8 cellular contexts compared by ENCODE assay signal in the genomic region with DNA sequence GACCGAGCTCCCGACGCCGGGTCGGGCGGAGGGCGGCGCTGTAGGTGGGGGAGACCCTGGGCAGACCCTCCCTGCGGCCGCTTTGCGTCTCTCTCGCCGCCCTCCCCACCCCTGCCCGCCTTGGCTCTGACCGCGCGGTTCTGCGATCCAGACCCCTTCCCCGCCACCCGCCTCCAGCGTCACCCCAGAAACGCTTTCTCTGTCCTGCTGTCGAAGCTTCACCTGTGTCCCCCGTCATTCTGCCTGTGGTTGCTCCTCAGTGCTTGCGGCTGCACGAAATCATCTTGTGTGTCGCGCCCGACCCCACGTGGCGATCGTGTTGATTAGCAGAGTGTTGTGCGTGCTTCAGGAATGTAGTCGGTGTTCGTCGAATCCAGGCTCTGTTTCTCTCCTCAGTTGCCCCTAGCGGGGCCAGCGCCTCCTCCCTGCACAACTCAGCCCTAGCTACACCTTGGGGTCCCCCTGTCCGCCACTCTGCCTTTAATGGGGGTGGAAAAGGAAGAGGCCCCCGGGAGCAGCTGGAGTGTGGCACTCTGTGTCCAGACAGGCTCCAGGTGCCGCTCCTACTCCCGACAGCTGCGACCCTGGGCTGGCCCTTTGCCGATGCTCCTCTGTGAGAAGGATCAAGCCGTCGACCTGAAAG. TPM values are rescaled to one million over a fixed set of nuclear protein-coding genes. Genes with fewer than 3 reads are reported as not detected.
DNase-seq lines count a peak whose midpoint lies in the region; ATAC-seq, FAIRE-seq and TF ChIP-seq lines count a peak whose summit lies in the region.

No MANE protein-coding gene starts in this region.

- H4K8ac ChIP-seq in H1 (ENCODE audit: extremely low read depth, insufficient read depth, low read length) = peak overlapping the region; percentile 32; the same call in 1 of the 2 replicates

- H3K14ac ChIP-seq in H1 (ENCODE audit: insufficient read length) = no peak overlapping the region

- H3K27me3 ChIP-seq in DND-41 (ENCODE audit: insufficient read depth, low read length, poor library complexity) (no peaks in the 10 kb centered on the region), H1 (replicated peaks in 1 of 4; ENCODE audit: control insufficient read depth in 3 of 4, extremely low read depth in 1 of 4, insufficient read depth in 3 of 4, low read length in 3 of 4) (no peaks in the 10 kb centered on the region)

- peak overlapping the region; percentile 85 for H3K27ac Mint-ChIP-seq in activated CD8-positive, alpha-beta memory T cell treated with anti-CD3 and anti-CD28 coated beads, Interleukin-2, amount 10 ng/mL, durations not matched to agents 7 days and 5 days
- peak overlapping the region; percentile 92 for H3K27ac Mint-ChIP-seq in mesothelial cell of epicardium

- H2BK5ac ChIP-seq in H1 (ENCODE audit: low read depth, low read length) = 0 out of 2 replicates have a peak overlapping the region, but pooled peaks have one; percentile 28

- H3K4me3 Mint-ChIP-seq in activated CD8-positive, alpha-beta memory T cell treated with anti-CD3 and anti-CD28 coated beads, Interleukin-2, amount 10 ng/mL, durations not matched to agents 7 days and 5 days = peak overlapping the region; percentile 82
- peak overlapping the region; percentile 91 for H3K4me3 Mint-ChIP-seq in mesothelial cell of epicardium

- H3K9ac ChIP-seq in DND-41 (ENCODE audit: low read depth, low read length) = peak overlapping the region; percentile 85
- H3K9ac ChIP-seq in H1 (replicated peaks in 1 of 4; ENCODE audit: extremely low read depth in 1 of 4, low read depth in 3 of 4, low read length in 3 of 4) = peak overlapping the region in 3 of 4 experiments; percentile 53 to 80 (median 54); a peak in 5 of 7 replicates

- FAIRE-seq in H1 (lab: Jason Lieb, UNC) = no peak

- no peak overlapping the region for H2BK20ac ChIP-seq in H1 (ENCODE audit: low read length)

- H4K20me1 ChIP-seq in DND-41 (ENCODE audit: insufficient read depth, low read length) (peaks cover 47% of the 10 kb centered on the region), H1 (replicated peaks in 1 of 2; ENCODE audit: control insufficient read depth in 1 of 2, insufficient read depth in 2 of 2, low read length in 2 of 2) (peaks cover 13 to 18% of the 10 kb centered on the region in 2 experiments)

- ATAC-seq in DND-41 (ENCODE audit: insufficient read depth, low read depth) = peak; percentile 36
- ATAC-seq in HG02759 (IDR thresholded peaks at IDR 0.05; ENCODE audit: unreplicated experiment) = peak; percentile 2
- peak; percentile 5 for ATAC-seq in activated CD8-positive, alpha-beta memory T cell treated with anti-CD3 and anti-CD28 coated beads, Interleukin-2, amount 10 ng/mL, durations not matched to agents 7 days and 5 days
- no peak for ATAC-seq in HG03571 (IDR thresholded peaks at IDR 0.05; ENCODE audit: unreplicated experiment)

- no peak overlapping the region for H4K91ac ChIP-seq in H1 (replicated peaks; ENCODE audit: insufficient read length, low read length)

- DNase-seq in DND-41 (peak; percentile 76), NCI-H748 (lab: John Stamatoyannopoulos, UW; ENCODE audit: unreplicated experiment) (peak; percentile 76), H1 (ENCODE audit: low read depth in 1 of 2, low spot score in 2 of 2) (no peak), mesothelial cell of epicardium (ENCODE audit: low spot score in 2 of 2, unreplicated experiment in 2 of 2) (peak in 1 of 2 experiments; percentile 72)
- peak; percentile 87 for DNase-seq in activated CD8-positive, alpha-beta memory T cell treated with anti-CD3 and anti-CD28 coated beads, Interleukin-2, amount 10 ng/mL, durations not matched to agents 7 days and 5 days
- DNase-seq in stimulated activated CD8-positive, alpha-beta memory T cell treated with anti-CD3 and anti-CD28 coated beads, Interleukin-15, amount 100 ng/mL, for 48 hours (ENCODE audit: low read depth in 2 of 2) = peak; percentile 56 to 58

- CTCF ChIA-PET in activated CD8-positive, alpha-beta memory T cell treated with anti-CD3 and anti-CD28 coated beads, Interleukin-2, amount 10 ng/mL, durations not matched to agents 7 days and 5 days (lab: Charles Lee) = interaction anchor here (0.8 to 6.5 kb wide), 12 partner anchors 11 to 273 kb away, joined by 3 to 95 read pairs (median 25); partner anchors contain the start of genes RNH1 and SIGIRR
- CTCF ChIA-PET in H1 (lab: Charles Lee; ENCODE audit: partially characterized antibody) = interaction anchor here (0.9 to 5.4 kb wide), 9 partner anchors 10 to 92 kb away, joined by 3 to 32 read pairs (median 5); partner anchors contain the start of gene SIGIRR

- peaks cover 13% of the 10 kb centered on the region; the same call in 1 of the 2 replicates for H3K79me1 ChIP-seq in H1 (ENCODE audit: low read depth, low read length)

- no peak overlapping the region for H2BK15ac ChIP-seq in H1 (ENCODE audit: low read length)

- H3K4me1 Mint-ChIP-seq in activated CD8-positive, alpha-beta memory T cell treated with anti-CD3 and anti-CD28 coated beads, Interleukin-2, amount 10 ng/mL, durations not matched to agents 7 days and 5 days = peaks cover 39% of the 10 kb centered on the region
- H3K4me1 Mint-ChIP-seq in mesothelial cell of epicardium = peaks cover 27% of the 10 kb centered on the region

- H3K27me3 Mint-ChIP-seq in activated CD8-positive, alpha-beta memory T cell treated with anti-CD3 and anti-CD28 coated beads, Interleukin-2, amount 10 ng/mL, durations not matched to agents 7 days and 5 days = no peaks in the 10 kb centered on the region
- no peaks in the 10 kb centered on the region for H3K27me3 Mint-ChIP-seq in mesothelial cell of epicardium (ENCODE audit: low read depth)

- no peak overlapping the region for H2AK5ac ChIP-seq in H1 (ENCODE audit: low read depth, low read length)

- 17% methylated on average over 36 of the region's 46 CpGs; no CpG with 5 or more reads in 1 of the 2 experiments for WGBS in H1 (ENCODE audit: extremely low coverage in 1 of 2, insufficient coverage in 1 of 2, insufficient read length in 1 of 2, insufficient replicate concordance in 2 of 2, low coverage in 1 of 2, low lambda C conversion rate in 2 of 2, missing lambda C conversion rate in 1 of 2), 2 experiments

- H3K4ac ChIP-seq in H1 (replicated peaks; ENCODE audit: insufficient read length, low read depth, low read length) = peak overlapping the region; percentile 69

- H3K27ac ChIP-seq in DND-41 (ENCODE audit: low read length) (peak overlapping the region; percentile 69; the same call in 1 of the 2 replicates), H1 (ENCODE audit: low read depth, low read length) (no peak overlapping the region)

- H3K4me1 ChIP-seq in DND-41 (ENCODE audit: insufficient read depth, low read length) (peaks cover 54% of the 10 kb centered on the region), H1 (replicated peaks in 1 of 4; ENCODE audit: control insufficient read depth in 3 of 4, insufficient read depth in 4 of 4, low read length in 3 of 4) (peaks cover 0 to 12% (median 10%) of the 10 kb centered on the region in 4 experiments; a peak in 6 of 7 replicates)

- TF ChIP-seq POLR2A in H1 (IDR thresholded peaks at IDR 0.05; ENCODE audit: control extremely low read depth in 1 of 2, low read depth in 2 of 2, low read length in 2 of 2) = no peak

- H3K79me2 ChIP-seq in DND-41 (ENCODE audit: insufficient read depth, low read length) = peaks cover 73% of the 10 kb centered on the region
- H3K79me2 ChIP-seq in H1 (ENCODE audit: control insufficient read depth in 1 of 2, insufficient read depth in 2 of 2, low read length in 2 of 2) = peaks cover 11 to 48% of the 10 kb centered on the region in 2 experiments; a peak in 3 of 4 replicates

- H3K18ac ChIP-seq in H1 (ENCODE audit: extremely low read depth, low read length) = no peak overlapping the region; the same call in 1 of the 2 replicates

- H2BK12ac ChIP-seq in H1 (ENCODE audit: low read depth, low read length) = no peak overlapping the region

- H3K9me3 Mint-ChIP-seq in activated CD8-positive, alpha-beta memory T cell treated with anti-CD3 and anti-CD28 coated beads, Interleukin-2, amount 10 ng/mL, durations not matched to agents 7 days and 5 days (ENCODE audit: low read depth) = no peaks in the 10 kb centered on the region
- no peaks in the 10 kb centered on the region for H3K9me3 Mint-ChIP-seq in mesothelial cell of epicardium

- no peak overlapping the region for H3K56ac ChIP-seq in H1 (replicated peaks; ENCODE audit: insufficient read length, low read depth, low read length)

- peaks cover 9% of the 10 kb centered on the region for H3K36me3 Mint-ChIP-seq in activated CD8-positive, alpha-beta memory T cell treated with anti-CD3 and anti-CD28 coated beads, Interleukin-2, amount 10 ng/mL, durations not matched to agents 7 days and 5 days
- peaks cover 3% of the 10 kb centered on the region for H3K36me3 Mint-ChIP-seq in mesothelial cell of epicardium

- no peak overlapping the region for H4K5ac ChIP-seq in H1 (ENCODE audit: insufficient read length, low read depth, low read length)

- H3K9me3 ChIP-seq in DND-41 (ENCODE audit: insufficient read depth, low read length, severe bottlenecking) = no peaks in the 10 kb centered on the region
- H3K9me3 ChIP-seq in H1 (ENCODE audit: insufficient read depth in 2 of 2, low read depth in 1 of 2, low read length in 1 of 2) = no peaks in the 10 kb centered on the region

- no peak overlapping the region for H2BK120ac ChIP-seq in H1 (replicated peaks; ENCODE audit: low read depth, low read length)

- peaks cover 2% of the 10 kb centered on the region; the same call in 1 of the 2 replicates for H3K23me2 ChIP-seq in H1 (ENCODE audit: low read depth, low read length)

- TF ChIP-seq CTCF in DND-41 (IDR thresholded peaks at IDR 0.05; ENCODE audit: borderline replicate concordance, extremely low read depth, low read length, poor library complexity, severe bottlenecking) = peak; percentile 75
- peak in 2 of 3 experiments; percentile 20 to 37; a peak in 2 of 4 replicates for TF ChIP-seq CTCF in H1 (IDR thresholded peaks at IDR 0.05; ENCODE audit: control extremely low read depth in 1 of 3, insufficient read depth in 1 of 3, low read depth in 1 of 3, low read length in 3 of 3)
- TF ChIP-seq CTCF in mesothelial cell of epicardium (IDR thresholded peaks at IDR 0.05; ENCODE audit: unreplicated experiment) = no peak

- H3K36me3 ChIP-seq in DND-41 (ENCODE audit: insufficient read depth, low read length) (peaks cover 41% of the 10 kb centered on the region), H1 (ENCODE audit: control insufficient read depth in 2 of 4, insufficient read depth in 4 of 4, low read length in 3 of 4) (peaks cover 2 to 11% (median 3%) of the 10 kb centered on the region in 4 experiments; a peak in 3 of 8 replicates)

- H3K4me3 ChIP-seq in DND-41 (ENCODE audit: low read depth in 1 of 2, low read length in 2 of 2) (peak overlapping the region; percentile 72 to 80; a peak in 3 of 4 replicates), H1 (ENCODE audit: extremely low read depth in 1 of 4, insufficient read depth in 2 of 4, low read depth in 3 of 4, low read length in 4 of 4) (peak overlapping the region; percentile 65 to 77 (median 72))

- TF ChIP-seq RAD21 in H1 (IDR thresholded peaks at IDR 0.05 in 1 of 2, conservative IDR thresholded peaks at IDR 0.05 in 1 of 2; ENCODE audit: low read depth in 2 of 2, low read length in 2 of 2) = peak; percentile 31 to 51; a peak in 3 of 4 replicates

- H2AFZ ChIP-seq in DND-41 (ENCODE audit: low read depth, low read length) = peak overlapping the region; percentile 90
- no peak overlapping the region for H2AFZ ChIP-seq in H1 (ENCODE audit: low read length)

- POLR2A ChIA-PET in H1 (lab: Charles Lee; ENCODE audit: partially characterized antibody) = interaction anchor here (0.7 to 5.2 kb wide), 14 partner anchors 10 to 312 kb away, joined by 3 to 33 read pairs (median 6); partner anchors contain the start of genes ANO9 and SIGIRR

- H3K4me2 ChIP-seq in DND-41 (ENCODE audit: insufficient read depth, low read length) = peak overlapping the region; percentile 91
- H3K4me2 ChIP-seq in H1 (ENCODE audit: insufficient read depth in 1 of 2, low read depth in 2 of 2, low read length in 2 of 2) = peak overlapping the region; percentile 46 to 96

- H3K23ac ChIP-seq in H1 (ENCODE audit: insufficient read length) = no peak overlapping the region

- no peak for TF ChIP-seq EP300 in H1 (IDR thresholded peaks at IDR 0.05; ENCODE audit: borderline replicate concordance in 1 of 2, low read depth in 2 of 2, low read length in 2 of 2)

RNA-seq across cellular contexts. Expression of gene PTDSS2, which starts 0.9 kb away (rescaled TPM):
- total RNA-seq in activated CD8-positive, alpha-beta memory T cell treated with anti-CD3 and anti-CD28 coated beads, Interleukin-2, amount 10 ng/mL, durations not matched to agents 7 days and 5 days = 10 to 100 TPM; 26.6 to 31.2 TPM
- 48.7 and 52.4 TPM in 2 replicates for total RNA-seq in H1 (2021; fragmentation: NEBNext Ultra II Directional; extraction: Animal tissue kit (Norgen Biotek cat#: 25700))
- polyA plus RNA-seq in H1 (2011; rRNA removed) = 68.2 and 108 TPM in 2 replicates
- 69.7 TPM for polyA plus RNA-seq in H1 (2011; cell fraction: cytosol; rRNA removed)
- 197 TPM for polyA plus RNA-seq in H1 (2011; cell fraction: nucleus; rRNA removed)
- polyA plus RNA-seq in H1 (2012, experiment 1 of 2) = 33.3 to 60.1 TPM (median 54.3 TPM) in 4 replicates
- 51.9 TPM for polyA plus RNA-seq in H1 (2012, experiment 2 of 2)
- 42.4 TPM for polyA plus RNA-seq in H1 (2013, experiment 1 of 2)
- polyA plus RNA-seq in H1 (2013, experiment 2 of 2) = 39.1 TPM
- 49.6 and 57.3 TPM in 2 replicates for polyA minus RNA-seq in H1 (2011; rRNA and poly(A)+ RNA removed)
- 38.8 TPM for polyA minus RNA-seq in H1 (2011; cell fraction: cytosol; rRNA and poly(A)+ RNA removed)
- polyA minus RNA-seq in H1 (2011; cell fraction: nucleus; rRNA and poly(A)+ RNA removed) = 51.9 TPM
- total RNA-seq in mesothelial cell of epicardium = 39.0 to 49.7 TPM (median 42.1 TPM) in 3 replicates

RNA-seq across cellular contexts. Expression of gene ANO9, which starts 9.1 kb away (rescaled TPM):
- total RNA-seq in activated CD8-positive, alpha-beta memory T cell treated with anti-CD3 and anti-CD28 coated beads, Interleukin-2, amount 10 ng/mL, durations not matched to agents 7 days and 5 days = 10 to 100 TPM; 33.0 to 79.4 TPM
- total RNA-seq in H1 (2021; fragmentation: NEBNext Ultra II Directional; extraction: Animal tissue kit (Norgen Biotek cat#: 25700)) = 18.0 and 20.0 TPM in 2 replicates
- polyA plus RNA-seq in H1 (2011; rRNA removed) = 20.7 and 24.6 TPM in 2 replicates
- polyA plus RNA-seq in H1 (2011; cell fraction: cytosol; rRNA removed) = 19.7 TPM
- polyA plus RNA-seq in H1 (2011; cell fraction: nucleus; rRNA removed) = 185 TPM
- 20.7 to 42.8 TPM (median 32.2 TPM) in 4 replicates for polyA plus RNA-seq in H1 (2012, experiment 1 of 2)
- 11.9 TPM for polyA plus RNA-seq in H1 (2012, experiment 2 of 2)
- 14.6 TPM for polyA plus RNA-seq in H1 (2013, experiment 1 of 2)
- 13.7 TPM for polyA plus RNA-seq in H1 (2013, experiment 2 of 2)
- polyA minus RNA-seq in H1 (2011; rRNA and poly(A)+ RNA removed) = 5.2 and 7.0 TPM in 2 replicates
- polyA minus RNA-seq in H1 (2011; cell fraction: cytosol; rRNA and poly(A)+ RNA removed) = 5.6 TPM
- polyA minus RNA-seq in H1 (2011; cell fraction: nucleus; rRNA and poly(A)+ RNA removed) = 19.3 TPM
- total RNA-seq in mesothelial cell of epicardium = 29.7 to 32.3 TPM (median 30.6 TPM) in 3 replicates

RNA-seq across cellular contexts. Expression of gene SIGIRR, which starts 36.1 kb away (rescaled TPM):
- total RNA-seq in activated CD8-positive, alpha-beta memory T cell treated with anti-CD3 and anti-CD28 coated beads, Interleukin-2, amount 10 ng/mL, durations not matched to agents 7 days and 5 days = 100 to 1,000 TPM in 1 of 2 experiments, 10 to 100 TPM in 1; 96.2 to 198 TPM
- total RNA-seq in H1 (2021; fragmentation: NEBNext Ultra II Directional; extraction: Animal tissue kit (Norgen Biotek cat#: 25700)) = 66.3 and 68.9 TPM in 2 replicates
- 55.2 and 94.2 TPM in 2 replicates for polyA plus RNA-seq in H1 (2011; rRNA removed)
- polyA plus RNA-seq in H1 (2011; cell fraction: cytosol; rRNA removed) = 57.0 TPM
- 133 TPM for polyA plus RNA-seq in H1 (2011; cell fraction: nucleus; rRNA removed)
- polyA plus RNA-seq in H1 (2012, experiment 1 of 2) = 35.4 to 56.4 TPM (median 48.3 TPM) in 4 replicates
- polyA plus RNA-seq in H1 (2012, experiment 2 of 2) = 55.4 TPM
- 51.9 TPM for polyA plus RNA-seq in H1 (2013, experiment 1 of 2)
- 52.5 TPM for polyA plus RNA-seq in H1 (2013, experiment 2 of 2)
- 13.0 and 16.6 TPM in 2 replicates for polyA minus RNA-seq in H1 (2011; rRNA and poly(A)+ RNA removed)
- polyA minus RNA-seq in H1 (2011; cell fraction: cytosol; rRNA and poly(A)+ RNA removed) = 26.2 TPM
- 24.8 TPM for polyA minus RNA-seq in H1 (2011; cell fraction: nucleus; rRNA and poly(A)+ RNA removed)
- 35.5 to 42.5 TPM (median 39.2 TPM) in 3 replicates for total RNA-seq in mesothelial cell of epicardium

RNA-seq across cellular contexts. Expression of gene RNH1, which starts 56.1 kb away (rescaled TPM):
- 100 to 1,000 TPM in 1 of 2 experiments, 10 to 100 TPM in 1; 98.4 to 113 TPM for total RNA-seq in activated CD8-positive, alpha-beta memory T cell treated with anti-CD3 and anti-CD28 coated beads, Interleukin-2, amount 10 ng/mL, durations not matched to agents 7 days and 5 days
- total RNA-seq in H1 (2021; fragmentation: NEBNext Ultra II Directional; extraction: Animal tissue kit (Norgen Biotek cat#: 25700)) = 49.8 and 53.4 TPM in 2 replicates
- polyA plus RNA-seq in H1 (2011; rRNA removed) = 48.7 and 86.4 TPM in 2 replicates
- 60.1 TPM for polyA plus RNA-seq in H1 (2011; cell fraction: cytosol; rRNA removed)
- polyA plus RNA-seq in H1 (2011; cell fraction: nucleus; rRNA removed) = 139 TPM
- polyA plus RNA-seq in H1 (2012, experiment 1 of 2) = 36.0 to 56.2 TPM (median 54.7 TPM) in 4 replicates
- 56.3 TPM for polyA plus RNA-seq in H1 (2012, experiment 2 of 2)
- 29.5 TPM for polyA plus RNA-seq in H1 (2013, experiment 1 of 2)
- 27.5 TPM for polyA plus RNA-seq in H1 (2013, experiment 2 of 2)
- 29.0 and 44.4 TPM in 2 replicates for polyA minus RNA-seq in H1 (2011; rRNA and poly(A)+ RNA removed)
- polyA minus RNA-seq in H1 (2011; cell fraction: cytosol; rRNA and poly(A)+ RNA removed) = 38.3 TPM
- 63.2 TPM for polyA minus RNA-seq in H1 (2011; cell fraction: nucleus; rRNA and poly(A)+ RNA removed)
- total RNA-seq in mesothelial cell of epicardium = 81.7 to 89.4 TPM (median 83.2 TPM) in 3 replicates

RNA-seq across cellular contexts. Expression of gene PKP3, which starts 56.9 kb away (rescaled TPM):
- total RNA-seq in activated CD8-positive, alpha-beta memory T cell treated with anti-CD3 and anti-CD28 coated beads, Interleukin-2, amount 10 ng/mL, durations not matched to agents 7 days and 5 days = under 1 TPM; 0.09 to 0.18 TPM
- 28.5 and 28.7 TPM in 2 replicates for total RNA-seq in H1 (2021; fragmentation: NEBNext Ultra II Directional; extraction: Animal tissue kit (Norgen Biotek cat#: 25700))
- 16.7 and 28.0 TPM in 2 replicates for polyA plus RNA-seq in H1 (2011; rRNA removed)
- polyA plus RNA-seq in H1 (2011; cell fraction: cytosol; rRNA removed) = 25.0 TPM
- 35.4 TPM for polyA plus RNA-seq in H1 (2011; cell fraction: nucleus; rRNA removed)
- 10.9 to 22.0 TPM (median 18.8 TPM) in 4 replicates for polyA plus RNA-seq in H1 (2012, experiment 1 of 2)
- 14.5 TPM for polyA plus RNA-seq in H1 (2012, experiment 2 of 2)
- 11.0 TPM for polyA plus RNA-seq in H1 (2013, experiment 1 of 2)
- polyA plus RNA-seq in H1 (2013, experiment 2 of 2) = 12.3 TPM
- 11.3 and 13.9 TPM in 2 replicates for polyA minus RNA-seq in H1 (2011; rRNA and poly(A)+ RNA removed)
- polyA minus RNA-seq in H1 (2011; cell fraction: cytosol; rRNA and poly(A)+ RNA removed) = 33.5 TPM
- polyA minus RNA-seq in H1 (2011; cell fraction: nucleus; rRNA and poly(A)+ RNA removed) = 11.1 TPM
- total RNA-seq in mesothelial cell of epicardium = 57.5 to 65.7 TPM (median 58.8 TPM) in 3 replicates

Comparison
In these comparisons a context has a peak if more than half of its experiments do, and no peak if none do; other contexts are left out.
1. DNase-seq: peak in DND-41 (single experiment), NCI-H748 (single experiment), activated CD8-positive, alpha-beta memory T cell treated with anti-CD3 and anti-CD28 coated beads, Interleukin-2, amount 10 ng/mL, durations not matched to agents 7 days and 5 days (single experiment) and stimulated activated CD8-positive, alpha-beta memory T cell treated with anti-CD3 and anti-CD28 coated beads, Interleukin-15, amount 100 ng/mL, for 48 hours (2 of 2); none in H1 (0 of 2).